26 cellular contexts compared by ENCODE assay signal in the genomic region with DNA sequence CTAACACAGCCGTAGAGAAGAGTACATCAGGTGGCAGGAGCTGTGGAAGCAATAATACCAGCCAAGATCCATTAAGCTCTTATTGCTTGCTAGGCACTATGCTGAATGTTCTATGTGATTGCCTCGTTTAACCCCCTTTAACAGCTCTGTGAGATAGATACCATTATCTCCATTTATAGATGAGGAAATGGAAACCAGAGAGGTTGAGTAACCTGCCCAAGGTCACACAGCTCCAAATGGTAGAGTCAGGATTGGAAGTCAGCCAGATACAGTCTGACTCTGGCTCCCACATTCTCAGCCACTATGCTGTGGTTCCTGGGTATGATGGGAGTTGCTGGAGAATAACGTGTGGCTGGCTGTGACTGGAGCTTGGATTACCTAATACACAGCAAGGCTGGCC.
"Had no signal": no experiment of that assay in that cellular context is flagged by ENCODE, and none has a peak within 500 bp of the region (broad histone marks: within the 10 kb centered on the region; RNA-seq: fewer than 3 reads in every experiment).

No MANE protein-coding gene starts in this region.

- H3K79me2 ChIP-seq: hepatocyte had no signal

- H3K36me3 ChIP-seq: colonic mucosa, esophagus squamous epithelium, gastrocnemius medialis, heart left ventricle, left lung, lower lobe of right lung had no signal

- H3K4me1 ChIP-seq: colonic mucosa, left lung, lower lobe of right lung had no signal

- H3K9me3 ChIP-seq: colonic mucosa, esophagus squamous epithelium, gastrocnemius medialis, left lung, lower lobe of right lung had no signal

- DNase-seq: colonic mucosa; cortex of kidney; effector CD8-positive, alpha-beta T cell; effector memory CD8-positive, alpha-beta T cell; endodermal cell; erythroblast; esophagus squamous epithelium; foreskin fibroblast; foreskin melanocyte; gastrocnemius medialis; heart left ventricle; hypothalamus; immature natural killer cell; left cardiac atrium; left lung; left ventricle myocardium superior; lower lobe of right lung; mesendoderm; midbrain; naive thymus-derived CD4-positive, alpha-beta T cell had no signal

- H3K27me3 ChIP-seq: colonic mucosa had no signal

- H3K27ac ChIP-seq: colonic mucosa, epithelial cell of prostate, esophagus squamous epithelium, gastrocnemius medialis, heart left ventricle, hepatocyte, left lung, lower lobe of right lung had no signal

- H2AFZ ChIP-seq: hepatocyte had no signal

- FAIRE-seq: endometrium, islet of Langerhans, keratinocyte had no signal

- H3K4me3 ChIP-seq: colonic mucosa, esophagus squamous epithelium, gastrocnemius medialis, heart left ventricle, hepatocyte, left lung, lower lobe of right lung had no signal

- H3K4me2 ChIP-seq: hepatocyte had no signal

- ATAC-seq: effector memory CD8-positive, alpha-beta T cell; esophagus mucosa; gastrocnemius medialis; heart left ventricle; left cardiac atrium; left lung; left ventricle myocardium superior; lower lobe of right lung; naive thymus-derived CD4-positive, alpha-beta T cell had no signal
